33 cellular contexts compared by ENCODE assay signal in genomic region chr3:60531759-60532158, GRCh38.
DNase-seq lines count a peak whose midpoint lies in the region; ATAC-seq, FAIRE-seq and TF ChIP-seq lines count a peak whose summit lies in the region.
"Had no signal": no experiment of that assay in that cellular context is flagged by ENCODE, and none has a peak within 500 bp of the region (broad histone marks: within the 10 kb centered on the region; RNA-seq: fewer than 3 reads in every experiment).

No MANE protein-coding gene starts in this region.

- H3K4me3 ChIP-seq in HepG2 (replicated peaks in 1 of 3; ENCODE audit: insufficient read depth in 1 of 3, low read depth in 2 of 3, low read length in 3 of 3): no peak overlapping the region
- H3K4me3 ChIP-seq in right lobe of liver: no peak overlapping the region
- H3K4me3 ChIP-seq in IMR-90 (ENCODE audit: insufficient read depth, low read depth, low read length): no peak overlapping the region
- H3K4me3 ChIP-seq in K562: no peak overlapping the region
- H3K4me3 ChIP-seq: A549; BLaER1; BLaER1 treated with 17β-estradiol and CSF1 and Interleukin-3, amounts not matched to agents 10 nM and 100 nM had no signal

- H3K4ac ChIP-seq in IMR-90 (ENCODE audit: low read depth, low read length): no peak overlapping the region

- H3K79me2 ChIP-seq in HepG2 (ENCODE audit: insufficient read depth, low read length) (no peaks in the 10 kb centered on the region), K562 (ENCODE audit: control insufficient read depth, insufficient read depth, low read length) (no peaks in the 10 kb centered on the region)

- H3K56ac ChIP-seq in IMR-90 (ENCODE audit: extremely low read depth, insufficient read depth, low read length): no peak overlapping the region

- FAIRE-seq in HepG2 (lab: Jason Lieb, UNC): no peak
- no peak for FAIRE-seq in K562 (lab: Jason Lieb, UNC)
- FAIRE-seq: A204.1, A549, D721Med had no signal

- no peak overlapping the region for H3K18ac ChIP-seq in IMR-90 (ENCODE audit: low read depth, low read length)

- DNase-seq in HepG2 (ENCODE audit: low spot score) (no peak), right lobe of liver (no peak), IMR-90 (no peak), K562 (ENCODE audit: extremely low read depth in 1 of 4, low spot score in 3 of 4) (no peak), GM10248 (ENCODE audit: extremely low spot score) (no peak), cardiac septum (ENCODE audit: low spot score) (no peak)
- DNase-seq: 8988T; ACHN; AML-193; BE2C; C1 segment of cervical spinal cord; Caco-2; Calu3; CD4-positive, alpha-beta memory T cell; CD4-positive, alpha-beta T cell; CD4-positive, CD25-positive, alpha-beta regulatory T cell; CD8-positive, alpha-beta memory T cell; CD8-positive, alpha-beta T cell; COR-L47; DMS 273 treated with DMSO at 0.1 percent for 48 hours; DMS153; DMS53; DMS79; DMS79 treated with DMSO at 0.1 percent for 48 hours; DND-41; EL had no signal

- no peak overlapping the region for H2AK5ac ChIP-seq in IMR-90 (ENCODE audit: low read depth, low read length)

- H3K9ac ChIP-seq in HepG2 (ENCODE audit: insufficient read depth, low read depth, low read length) (no peak overlapping the region), IMR-90 (ENCODE audit: low read depth, low read length) (no peak overlapping the region), K562 (ENCODE audit: insufficient read depth in 1 of 2, low read depth in 2 of 2, low read length in 2 of 2) (no peak overlapping the region)
- H3K9ac ChIP-seq: BLaER1; BLaER1 treated with 17β-estradiol and CSF1 and Interleukin-3, amounts not matched to agents 10 nM and 100 nM had no signal

- no peak overlapping the region for H2BK20ac ChIP-seq in IMR-90 (ENCODE audit: low read depth, low read length)

- 46% methylated on average over 5 of the region's 5 CpGs for WGBS in HepG2 (ENCODE audit: low lambda C conversion rate)
- 98% methylated on average over 5 of the region's 5 CpGs for WGBS in right lobe of liver (ENCODE audit: insufficient coverage, low coverage, low lambda C conversion rate, missing lambda C conversion rate)
- WGBS in IMR-90 (ENCODE audit: extremely low coverage in 2 of 2, insufficient read length in 1 of 2), 2 experiments: no CpG with 5 or more reads among the region's 5 CpGs
- WGBS in K562 (ENCODE audit: insufficient coverage, low coverage, missing lambda C conversion rate): 30% methylated on average over 5 of the region's 5 CpGs

- no peaks in the 10 kb centered on the region for H3K79me1 ChIP-seq in IMR-90 (ENCODE audit: low read depth in 1 of 2, low read length in 2 of 2)

- no peaks in the 10 kb centered on the region for H4K20me1 ChIP-seq in HepG2 (ENCODE audit: insufficient read depth, low read length)
- no peaks in the 10 kb centered on the region for H4K20me1 ChIP-seq in IMR-90 (ENCODE audit: insufficient read depth, low read length)
- H4K20me1 ChIP-seq in K562 (replicated peaks; ENCODE audit: control insufficient read depth, insufficient read depth, low read length): no peaks in the 10 kb centered on the region
- H4K20me1 ChIP-seq: BLaER1; BLaER1 treated with 17β-estradiol and CSF1 and Interleukin-3, amounts not matched to agents 10 nM and 100 nM had no signal

- no peak overlapping the region for H2AFZ ChIP-seq in HepG2 (ENCODE audit: low read length)
- no peak overlapping the region for H2AFZ ChIP-seq in IMR-90 (replicated peaks; ENCODE audit: low read length, poor library complexity)
- H2AFZ ChIP-seq in K562 (ENCODE audit: low read depth, low read length): no peak overlapping the region

- TF ChIP-seq POLR2A in HepG2 (IDR thresholded peaks at IDR 0.05; ENCODE audit: insufficient read depth in 1 of 2, low read depth in 2 of 2, low read length in 2 of 2): no peak
- no peak for TF ChIP-seq POLR2A in right lobe of liver (IDR thresholded peaks at IDR 0.05)
- TF ChIP-seq POLR2A in IMR-90 (IDR thresholded peaks at IDR 0.05; ENCODE audit: low read depth, low read length): no peak
- TF ChIP-seq POLR2A in K562 (conservative IDR thresholded peaks at IDR 0.05): no peak

- no peaks in the 10 kb centered on the region for H3K4me1 ChIP-seq in HepG2 (ENCODE audit: insufficient read depth, low read length)
- H3K4me1 ChIP-seq in right lobe of liver: no peaks in the 10 kb centered on the region
- no peaks in the 10 kb centered on the region for H3K4me1 ChIP-seq in IMR-90 (ENCODE audit: control insufficient read depth, insufficient read depth, low read length)
- H3K4me1 ChIP-seq in K562 (replicated peaks in 1 of 2; ENCODE audit: control insufficient read depth in 2 of 2, insufficient read depth in 2 of 2, low read length in 2 of 2): no peaks in the 10 kb centered on the region
- H3K4me1 ChIP-seq: A549, BE2C had no signal

- H3K27me3 ChIP-seq in HepG2 (ENCODE audit: control insufficient read depth in 1 of 2, insufficient read depth in 2 of 2, low read length in 2 of 2) (no peaks in the 10 kb centered on the region), right lobe of liver (no peaks in the 10 kb centered on the region), IMR-90 (ENCODE audit: control insufficient read depth, insufficient read depth, low read length) (no peaks in the 10 kb centered on the region), K562 (ENCODE audit: control insufficient read depth in 2 of 2, insufficient read depth in 2 of 2, low read length in 2 of 2) (no peaks in the 10 kb centered on the region)
- H3K27me3 ChIP-seq: BE2C; BLaER1; BLaER1 treated with 17β-estradiol and CSF1 and Interleukin-3, amounts not matched to agents 10 nM and 100 nM had no signal

- CTCF ChIA-PET in HepG2 (lab: Yijun Ruan, JAX; ENCODE audit: low intra/inter-chr PET ratio, low total read pairs) (no interaction called here), IMR-90 (lab: Yijun Ruan, JAX) (no interaction called here), K562 (lab: Yijun Ruan, JAX; ENCODE audit: low intra/inter-chr PET ratio) (no interaction called here), GM10248 (lab: Yijun Ruan, JAX) (interaction anchor here (0.9 kb wide), 1 partner anchor 9 kb away, joined by 5 read pairs; no protein-coding TSS in a partner anchor)

- H2BK15ac ChIP-seq in IMR-90 (ENCODE audit: low read depth, low read length): no peak overlapping the region

- H3K36me3 ChIP-seq in HepG2 (replicated peaks in 1 of 2; ENCODE audit: control insufficient read depth in 1 of 2, insufficient read depth in 2 of 2, low read length in 2 of 2) (no peaks in the 10 kb centered on the region), right lobe of liver (no peaks in the 10 kb centered on the region), IMR-90 (ENCODE audit: control insufficient read depth, insufficient read depth, low read length) (no peaks in the 10 kb centered on the region), K562 (ENCODE audit: control insufficient read depth, insufficient read depth, low read length) (no peaks in the 10 kb centered on the region)
- H3K36me3 ChIP-seq: BE2C; BLaER1; BLaER1 treated with 17β-estradiol and CSF1 and Interleukin-3, amounts not matched to agents 10 nM and 100 nM had no signal

- H4K5ac ChIP-seq in IMR-90 (ENCODE audit: low read depth, low read length): no peak overlapping the region

- in situ Hi-C loops in HepG2 (cut with HindIII; ENCODE audit: extremely low pct_ligation_motif_present, low pct_unique_long_range_greater_than_20kb): no loop called here
- in situ Hi-C loops in IMR-90 (cut with MboI; ENCODE audit: low sequenced_read_pairs): no loop called here
- in situ Hi-C loops in K562 (cut with MboI): no loop called here

- no peak overlapping the region for H2AK9ac ChIP-seq in IMR-90 (replicated peaks; ENCODE audit: low read depth, low read length, poor library complexity)

- no peak overlapping the region for H3K4me2 ChIP-seq in HepG2 (ENCODE audit: low read depth, low read length)
- H3K4me2 ChIP-seq in IMR-90 (ENCODE audit: low read depth, low read length): no peak overlapping the region
- no peak overlapping the region for H3K4me2 ChIP-seq in K562 (ENCODE audit: insufficient read depth, low read length)
- H3K4me2 ChIP-seq: A549; BLaER1; BLaER1 treated with 17β-estradiol and CSF1 and Interleukin-3, amounts not matched to agents 10 nM and 100 nM had no signal

- H3K23ac ChIP-seq in IMR-90 (ENCODE audit: low read depth, low read length): no peak overlapping the region

- BruUV-seq in HepG2 (replicated peaks; lab: Mats Ljungman, UMichigan) (no TSS peak), IMR-90 (replicated peaks; lab: Mats Ljungman, UMichigan) (no TSS peak), K562 (replicated peaks; lab: Mats Ljungman, UMichigan) (no TSS peak)

- no peak overlapping the region for H2BK120ac ChIP-seq in IMR-90 (ENCODE audit: low read depth, low read length)

- H2BK5ac ChIP-seq in IMR-90 (ENCODE audit: low read depth, low read length, poor library complexity, severe bottlenecking): no peak overlapping the region

- H3K14ac ChIP-seq in IMR-90 (replicated peaks; ENCODE audit: low read depth, low read length): no peak overlapping the region

- H4K91ac ChIP-seq in IMR-90 (ENCODE audit: insufficient read depth, low read depth, low read length): no peak overlapping the region

- TF ChIP-seq RAD21 in HepG2 (CRISPR knock-in tag; IDR thresholded peaks at IDR 0.05): no peak
- no peak for TF ChIP-seq RAD21 in IMR-90 (IDR thresholded peaks at IDR 0.05; ENCODE audit: low read length)
- TF ChIP-seq RAD21 in K562 (CRISPR knock-in tag; conservative IDR thresholded peaks at IDR 0.05 in 1 of 2, IDR thresholded peaks at IDR 0.05 in 1 of 2): no peak

- H3K27ac ChIP-seq in HepG2 (ENCODE audit: extremely low read length, insufficient read depth, low read length) (no peak overlapping the region), right lobe of liver (no peak overlapping the region), IMR-90 (ENCODE audit: insufficient read depth, low read length) (no peak overlapping the region), K562 (ENCODE audit: extremely low read depth, low read depth, low read length) (no peak overlapping the region)
- H3K27ac ChIP-seq: 22Rv1; A549; BLaER1; BLaER1 treated with 17β-estradiol and CSF1 and Interleukin-3, amounts not matched to agents 10 nM and 100 nM; C4-2B had no signal

- no peak for TF ChIP-seq CTCF in HepG2 (CRISPR knock-in tag; IDR thresholded peaks at IDR 0.05)
- TF ChIP-seq CTCF in right lobe of liver (IDR thresholded peaks at IDR 0.05): no peak
- TF ChIP-seq CTCF in IMR-90 (conservative IDR thresholded peaks at IDR 0.05; ENCODE audit: low read depth, low read length): no peak
- TF ChIP-seq CTCF in K562 (IDR thresholded peaks at IDR 0.05 in 2 of 3, conservative IDR thresholded peaks at IDR 0.05 in 1 of 3; ENCODE audit: insufficient read depth in 2 of 3, low read depth in 1 of 3, low read length in 3 of 3): no peak
- no peak for TF ChIP-seq CTCF in GM10248 (IDR thresholded peaks at IDR 0.05; ENCODE audit: control extremely low read depth, extremely low read depth, low read depth, missing control alignments)

- no peak for ATAC-seq in HepG2
- no peak for ATAC-seq in right lobe of liver
- no peak for ATAC-seq in IMR-90 (ENCODE audit: low read depth)
- no peak for ATAC-seq in K562
- ATAC-seq: A549; CD8-positive, alpha-beta T cell had no signal

- no peak overlapping the region for H4K8ac ChIP-seq in IMR-90 (ENCODE audit: low read depth in 2 of 2, low read length in 2 of 2)

- H3K9me1 ChIP-seq in IMR-90 (ENCODE audit: insufficient read depth, low read length) (no peaks in the 10 kb centered on the region), K562 (ENCODE audit: control insufficient read depth, insufficient read depth, low read length) (no peaks in the 10 kb centered on the region)

- TF ChIP-seq EP300 in HepG2 (IDR thresholded peaks at IDR 0.05; ENCODE audit: low read depth in 2 of 2, low read length in 2 of 2) (no peak), HepG2 (CRISPR knock-in tag; IDR thresholded peaks at IDR 0.05; ENCODE audit: borderline replicate concordance) (no peak), K562 (IDR thresholded peaks at IDR 0.05; ENCODE audit: low read length) (no peak)

- POLR2A ChIA-PET in HepG2 (lab: Yijun Ruan, JAX) (no interaction called here), IMR-90 (lab: Charles Lee; ENCODE audit: unreplicated experiment) (no interaction called here), K562 (lab: Yijun Ruan, JAX) (no interaction called here), GM10248 (lab: Yijun Ruan, JAX) (no interaction called here)

- H3K9me3 ChIP-seq in HepG2 (ENCODE audit: low read length) (no peaks in the 10 kb centered on the region), right lobe of liver (no peaks in the 10 kb centered on the region), IMR-90 (ENCODE audit: control insufficient read depth, insufficient read depth, low read length) (no peaks in the 10 kb centered on the region), K562 (replicated peaks; ENCODE audit: control insufficient read depth, insufficient read depth, low read depth, low read length) (no peaks in the 10 kb centered on the region)
- H3K9me3 ChIP-seq: A549, BE2C, BLaER1, Caco-2 had no signal

- intact Hi-C loops in HepG2 (cut with micrococcal nuclease; ENCODE audit: unreplicated experiment): no loop called here
- intact Hi-C loops in right lobe of liver (cut with DNase I): no loop called here
- intact Hi-C loops in IMR-90 (cut with micrococcal nuclease): no loop called here
- intact Hi-C loops in K562 (cut with micrococcal nuclease): no loop called here
- intact Hi-C loops in cardiac septum (cut with DNase I): no loop called here

- dilution Hi-C loops in IMR-90 (cut with HindIII; ENCODE audit: low sequenced_read_pairs, unreplicated experiment): no loop called here

Comparison
In these comparisons a context has a peak if more than half of its experiments do, and no peak if none do; other contexts are left out.
1. Of the 241 proteins assayed by ChIP-seq in both HepG2 and K562: peak only in HepG2: MAFK; only in K562: MAFG; in both: MAFF; in neither: 238.